Comparison of ENCODE assay signal across 9 cellular contexts in genomic region chr13:49248433-49249002, GRCh38. TPM values are rescaled to one million over a fixed set of nuclear protein-coding genes. Genes with fewer than 3 reads are reported as not detected.
DNase-seq lines count a peak whose midpoint lies in the region; ATAC-seq and TF ChIP-seq lines count a peak whose summit lies in the region.
"Had no signal": no experiment of that assay in that cellular context is flagged by ENCODE, and none has a peak within 500 bp of the region (broad histone marks: within the 10 kb centered on the region; RNA-seq: fewer than 3 reads in every experiment).

No MANE protein-coding gene starts in this region.

- POLR2A ChIA-PET in BJ (lab: Charles Lee) = no interaction called here

- peaks cover 49% of the 10 kb centered on the region for H3K79me2 ChIP-seq in Karpas-422 (ENCODE audit: low read length)

- peak overlapping the region; percentile 11; the same call in 1 of the 2 replicates for H2AFZ ChIP-seq in Karpas-422 (ENCODE audit: low read length)

- DNase-seq in BJ (ENCODE audit: low read depth) = no peak
- DNase-seq in Karpas-422 = peak; percentile 58
- DNase-seq in ascending aorta (ENCODE audit: low spot score in 2 of 2) = no peak
- no peak for DNase-seq in OCI-M2 (lab: John Stamatoyannopoulos, UW; ENCODE audit: unreplicated experiment)

- peak overlapping the region; percentile 86 for H3K9ac ChIP-seq in Karpas-422 (ENCODE audit: low read length)
- peak overlapping the region; percentile 94 to 98 (median 95) for H3K9ac ChIP-seq in skeletal muscle tissue (ENCODE audit: low read depth in 1 of 3, low read length in 3 of 3)

- H3K9me2 ChIP-seq in Karpas-422 (replicated peaks; ENCODE audit: insufficient read depth, low read length) = no peaks in the 10 kb centered on the region

- H3K4me3 ChIP-seq in BJ (ENCODE audit: low read depth, low read length) (peak overlapping the region; percentile 98), Karpas-422 (ENCODE audit: low read length) (peak overlapping the region; percentile 87), ascending aorta (peak overlapping the region; percentile 67 to 78), iPS-11a (ENCODE audit: low read depth, low read length) (peak overlapping the region; percentile 94), skeletal muscle tissue (ENCODE audit: low read length in 3 of 3) (peak overlapping the region; percentile 95 to 98 (median 98))

- H3K9me3 ChIP-seq in Karpas-422 (ENCODE audit: low read length) = no peaks in the 10 kb centered on the region
- H3K9me3 ChIP-seq in ascending aorta = no peaks in the 10 kb centered on the region
- no peaks in the 10 kb centered on the region for H3K9me3 ChIP-seq in skeletal muscle tissue (ENCODE audit: control insufficient read depth in 3 of 3, low read length in 3 of 3)

- intact Hi-C loops in ascending aorta (cut with DNase I) = loop anchor here (5.0 kb wide), 2 partner anchors 194 to 271 kb away; partner anchors contain the start of genes CAB39L, FNDC3A and SETDB2

- TF ChIP-seq CTCF in BJ (IDR thresholded peaks at IDR 0.05; ENCODE audit: insufficient read depth, low read depth, low read length) (peak; percentile 34), ascending aorta (IDR thresholded peaks at IDR 0.05) (no peak)

- H3K4me2 ChIP-seq in Karpas-422 (ENCODE audit: low read depth, low read length, poor library complexity, severe bottlenecking) = peak overlapping the region; percentile 95

- H4K20me1 ChIP-seq in Karpas-422 (ENCODE audit: insufficient read depth, low read depth, low read length) = no peaks in the 10 kb centered on the region

- H3K4me1 ChIP-seq in Karpas-422 (ENCODE audit: low read length) (peaks cover 34% of the 10 kb centered on the region), ascending aorta (peaks cover 0 to 5% of the 10 kb centered on the region in 2 donors), skeletal muscle tissue (ENCODE audit: control insufficient read depth in 3 of 3, insufficient read depth in 3 of 3, low read length in 3 of 3) (peaks cover 4 to 8% (median 5%) of the 10 kb centered on the region in 3 donors)

- no peaks in the 10 kb centered on the region for H3K36me3 ChIP-seq in BJ (ENCODE audit: control insufficient read depth, insufficient read depth, low read length)
- peaks cover 25% of the 10 kb centered on the region; the same call in 1 of the 2 replicates for H3K36me3 ChIP-seq in Karpas-422 (ENCODE audit: insufficient read depth, low read length)
- H3K36me3 ChIP-seq in ascending aorta = peaks cover 0 to 4% of the 10 kb centered on the region in 2 donors
- peaks cover 0 to 5% (median 3%) of the 10 kb centered on the region in 3 donors for H3K36me3 ChIP-seq in skeletal muscle tissue (ENCODE audit: control insufficient read depth in 3 of 3, insufficient read depth in 3 of 3, low read length in 3 of 3)

- no peak overlapping the region for H3K27ac ChIP-seq in Karpas-422 (ENCODE audit: low read length)
- H3K27ac ChIP-seq in ascending aorta = peak overlapping the region; percentile 81 to 93
- H3K27ac ChIP-seq in skeletal muscle tissue (ENCODE audit: low read depth, low read length) = peak overlapping the region; percentile 82

- CTCF ChIA-PET in BJ (lab: Yijun Ruan, JAX) = interaction anchor here (0.8 to 2.2 kb wide), 9 partner anchors 8 to 189 kb away, joined by 3 to 9 read pairs (median 3); no protein-coding TSS in a partner anchor

- peak; percentile 25 for ATAC-seq in GM19023 (IDR thresholded peaks at IDR 0.05; ENCODE audit: unreplicated experiment)
- no peak for ATAC-seq in GM21526 (IDR thresholded peaks at IDR 0.05; ENCODE audit: low FRiP score, unreplicated experiment)

- no peaks in the 10 kb centered on the region for H3K27me3 ChIP-seq in BJ (ENCODE audit: control insufficient read depth, insufficient read depth, low read length)
- no peaks in the 10 kb centered on the region for H3K27me3 ChIP-seq in Karpas-422 (ENCODE audit: low read length)
- H3K27me3 ChIP-seq in ascending aorta = no peaks in the 10 kb centered on the region
- no peaks in the 10 kb centered on the region for H3K27me3 ChIP-seq in skeletal muscle tissue (ENCODE audit: control insufficient read depth in 3 of 3, insufficient read depth in 3 of 3, low read length in 3 of 3)

RNA-seq across cellular contexts. Expression of gene CDADC1, which starts 0.8 kb away (rescaled TPM):
- polyA plus RNA-seq in BJ (2011; rRNA removed) = 2.2 and 3.2 TPM in 2 replicates
- polyA minus RNA-seq in BJ (2011; rRNA and poly(A)+ RNA removed) = 1.4 and 2.5 TPM in 2 replicates
- 4.7 and 19.3 TPM in 2 replicates for total RNA-seq in Karpas-422 (2014; rRNA removed; shearing (Covaris generic); ENCODE audit: low replicate concordance)
- 0.96 TPM for total RNA-seq in ascending aorta
- total RNA-seq in skeletal muscle tissue = 5.7 TPM

RNA-seq across cellular contexts. Expression of gene MLNR, which starts 28.4 kb away (rescaled TPM):
- polyA plus RNA-seq in BJ (2011; rRNA removed) = not detected in 2 replicates
- polyA minus RNA-seq in BJ (2011; rRNA and poly(A)+ RNA removed) = not detected in 2 replicates
- not detected in 2 replicates for total RNA-seq in Karpas-422 (2014; rRNA removed; shearing (Covaris generic); ENCODE audit: low replicate concordance)
- not detected for total RNA-seq in ascending aorta
- not detected for total RNA-seq in skeletal muscle tissue
- total RNA-seq: SK-MEL-5 had no signal
